14 cellular contexts compared by ENCODE assay signal in the genomic region with DNA sequence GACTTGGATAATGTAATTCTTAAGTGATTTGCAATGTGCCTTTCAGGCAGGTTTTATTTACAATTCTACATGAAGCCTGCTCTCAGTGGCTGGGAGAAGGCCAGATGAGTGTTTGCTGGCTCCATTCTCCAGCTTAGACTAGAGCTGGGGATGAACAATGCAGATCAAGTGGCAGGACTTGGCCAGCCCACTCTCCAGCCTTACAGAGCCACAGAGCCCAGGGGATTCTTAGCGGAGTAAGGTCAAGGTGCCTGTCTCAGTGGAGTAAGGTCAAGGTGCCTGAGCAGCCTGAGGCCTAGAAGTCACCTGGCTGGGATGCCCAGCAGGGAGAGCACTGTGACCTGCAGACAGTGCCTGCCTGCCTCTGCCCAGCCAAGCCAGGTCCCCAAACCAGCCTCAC.
A peak's percentile ranks its signal among the peaks of the same experiment; 100 is the strongest.
DNase-seq lines count a peak whose midpoint lies in the region; ATAC-seq, FAIRE-seq and TF ChIP-seq lines count a peak whose summit lies in the region.
"Had no signal": no experiment of that assay in that cellular context is flagged by ENCODE, and none has a peak within 500 bp of the region (broad histone marks: within the 10 kb centered on the region; RNA-seq: fewer than 3 reads in every experiment).

No MANE protein-coding gene starts in this region.

- H3K4me1 ChIP-seq in astrocyte (ENCODE audit: insufficient read depth, low read length) (peaks cover 5% of the 10 kb centered on the region), lung (ENCODE audit: control insufficient read depth in 2 of 2, insufficient read depth in 2 of 2, low read length in 2 of 2) (peaks cover 0 to 6% of the 10 kb centered on the region in 2 donors)

- no peaks in the 10 kb centered on the region for H3K79me2 ChIP-seq in astrocyte (ENCODE audit: insufficient read depth, low read length)

- peak; percentile 89 for DNase-seq in DMS153 treated with DMSO at 0.1 percent for 48 hours (lab: John Stamatoyannopoulos, UW; ENCODE audit: unreplicated experiment)
- peak; percentile 43 for DNase-seq in M059J (ENCODE audit: low read depth)
- DNase-seq in astrocyte (ENCODE audit: low read depth), result peak; percentile 59
- DNase-seq in lung (ENCODE audit: low spot score), result peak; percentile 39
- DNase-seq in GOT3 (lab: John Stamatoyannopoulos, UW), result no peak
- DNase-seq in mucosa of gallbladder (ENCODE audit: low spot score), result no peak
- no peak for DNase-seq in D341Med (ENCODE audit: low spot score)
- no peak for DNase-seq in NCI-H526 treated with DMSO at 0.1 percent for 48 hours (lab: John Stamatoyannopoulos, UW)
- DNase-seq: activated CD4-positive, alpha-beta T cell treated with anti-CD3 and anti-CD28 coated beads, Interleukin-2, amount 10 ng/mL, durations not matched to agents 7 days and 5 days had no signal

- H3K27ac Mint-ChIP-seq in astrocyte (ENCODE audit: unreplicated experiment), result no peak overlapping the region
- H3K27ac Mint-ChIP-seq: activated CD4-positive, alpha-beta T cell treated with anti-CD3 and anti-CD28 coated beads, Interleukin-2, amount 10 ng/mL, durations not matched to agents 7 days and 5 days; activated T-helper 2 cell treated with anti-CD3 and anti-CD28 coated beads, Interferon-gamma antibody, Interleukin-2, Interleukin-4, amounts not matched to agents 10 μg/mL and 5 μg/mL and 100 μg/mL, durations not matched to agents 14 hours and 24 hours and 36 hours; T-cell had no signal

- ATAC-seq in lung (ENCODE audit: insufficient read depth, low FRiP score), result peak; percentile 13
- ATAC-seq: T-cell had no signal

- H2AFZ ChIP-seq in astrocyte (ENCODE audit: low read depth, low read length), result no peak overlapping the region

- no peaks in the 10 kb centered on the region for H3K36me3 Mint-ChIP-seq in astrocyte (ENCODE audit: low read depth, unreplicated experiment)
- H3K36me3 Mint-ChIP-seq: T-cell had no signal

- no peak for FAIRE-seq in astrocyte (lab: Jason Lieb, UNC)

- no peak overlapping the region for H3K27ac ChIP-seq in astrocyte (ENCODE audit: low read depth, low read length)
- H3K27ac ChIP-seq in lung (ENCODE audit: low read depth in 1 of 2, low read length in 1 of 2), result no peak overlapping the region
- H3K27ac ChIP-seq: BLaER1 treated with 17β-estradiol and CSF1 and Interleukin-3, amounts not matched to agents 10 nM and 100 nM; cardiac muscle cell; HL-60 had no signal

- no peaks in the 10 kb centered on the region for H3K36me3 ChIP-seq in astrocyte (ENCODE audit: insufficient read depth, low read length)
- no peaks in the 10 kb centered on the region for H3K36me3 ChIP-seq in lung (ENCODE audit: control insufficient read depth in 2 of 2, insufficient read depth in 2 of 2, low read length in 2 of 2)
- H3K36me3 ChIP-seq: BLaER1 treated with 17β-estradiol and CSF1 and Interleukin-3, amounts not matched to agents 10 nM and 100 nM; cardiac muscle cell had no signal

- no peak overlapping the region for H3K4me2 ChIP-seq in astrocyte (ENCODE audit: low read length)
- H3K4me2 ChIP-seq: BLaER1 treated with 17β-estradiol and CSF1 and Interleukin-3, amounts not matched to agents 10 nM and 100 nM had no signal

- H3K27me3 ChIP-seq in astrocyte (ENCODE audit: insufficient read depth, low read length) (no peaks in the 10 kb centered on the region), lung (ENCODE audit: control insufficient read depth, insufficient read depth) (no peaks in the 10 kb centered on the region)
- H3K27me3 ChIP-seq: BLaER1 treated with 17β-estradiol and CSF1 and Interleukin-3, amounts not matched to agents 10 nM and 100 nM; cardiac muscle cell had no signal

- no peak overlapping the region for H3K4me3 Mint-ChIP-seq in astrocyte (ENCODE audit: unreplicated experiment)
- H3K4me3 Mint-ChIP-seq: activated CD4-positive, alpha-beta T cell treated with anti-CD3 and anti-CD28 coated beads, Interleukin-2, amount 10 ng/mL, durations not matched to agents 7 days and 5 days; T-cell had no signal

- TF ChIP-seq CTCF in astrocyte (IDR thresholded peaks at IDR 0.05; ENCODE audit: insufficient read depth, low read depth, low read length) (no peak), lung (IDR thresholded peaks at IDR 0.05; ENCODE audit: control extremely low read depth, extremely low read depth) (no peak)

- H3K9ac ChIP-seq in astrocyte (ENCODE audit: low read length), result no peak overlapping the region
- H3K9ac ChIP-seq: BLaER1 treated with 17β-estradiol and CSF1 and Interleukin-3, amounts not matched to agents 10 nM and 100 nM had no signal

- no peak overlapping the region for H3K4me3 ChIP-seq in astrocyte (ENCODE audit: insufficient read depth, low read depth, low read length)
- H3K4me3 ChIP-seq in lung, result no peak overlapping the region
- H3K4me3 ChIP-seq: BLaER1 treated with 17β-estradiol and CSF1 and Interleukin-3, amounts not matched to agents 10 nM and 100 nM; cardiac muscle cell had no signal

- H4K20me1 ChIP-seq in astrocyte (ENCODE audit: insufficient read depth, low read length), result no peaks in the 10 kb centered on the region
- H4K20me1 ChIP-seq: BLaER1 treated with 17β-estradiol and CSF1 and Interleukin-3, amounts not matched to agents 10 nM and 100 nM had no signal

- H3K9me3 Mint-ChIP-seq in astrocyte (ENCODE audit: unreplicated experiment), result no peaks in the 10 kb centered on the region
- H3K9me3 Mint-ChIP-seq: activated CD4-positive, alpha-beta T cell treated with anti-CD3 and anti-CD28 coated beads, Interleukin-2, amount 10 ng/mL, durations not matched to agents 7 days and 5 days; activated T-helper 2 cell treated with anti-CD3 and anti-CD28 coated beads, Interferon-gamma antibody, Interleukin-2, Interleukin-4, amounts not matched to agents 10 μg/mL and 5 μg/mL and 100 μg/mL, durations not matched to agents 14 hours and 24 hours and 36 hours; T-cell had no signal

- 64 to 69% methylated on average over 1 of the region's 1 CpG for WGBS in lung, 2 donors

- H3K9me3 ChIP-seq in astrocyte (ENCODE audit: insufficient read depth, low read depth, low read length) (no peaks in the 10 kb centered on the region), lung (ENCODE audit: control insufficient read depth in 2 of 2, insufficient read depth in 1 of 2, low read length in 1 of 2) (peaks cover 0 to 2% of the 10 kb centered on the region in 2 donors)
- H3K9me3 ChIP-seq: BLaER1 treated with 17β-estradiol and CSF1 and Interleukin-3, amounts not matched to agents 10 nM and 100 nM had no signal

- H3K27me3 Mint-ChIP-seq in astrocyte (ENCODE audit: low read depth, unreplicated experiment), result peaks cover 2% of the 10 kb centered on the region
- H3K27me3 Mint-ChIP-seq: activated CD4-positive, alpha-beta T cell treated with anti-CD3 and anti-CD28 coated beads, Interleukin-2, amount 10 ng/mL, durations not matched to agents 7 days and 5 days had no signal

- H3K4me1 Mint-ChIP-seq in astrocyte (ENCODE audit: low read depth, unreplicated experiment), result peaks cover 8% of the 10 kb centered on the region
- H3K4me1 Mint-ChIP-seq: activated CD4-positive, alpha-beta T cell treated with anti-CD3 and anti-CD28 coated beads, Interleukin-2, amount 10 ng/mL, durations not matched to agents 7 days and 5 days; T-cell had no signal

Comparison
In these comparisons a context has a peak if more than half of its experiments do, and no peak if none do; other contexts are left out.
1. DNase-seq: peak in DMS153 treated with DMSO at 0.1 percent for 48 hours (single experiment), M059J (single experiment), astrocyte (single experiment) and lung (single experiment); none in GOT3 (single experiment), mucosa of gallbladder (single experiment), D341Med (single experiment) and NCI-H526 treated with DMSO at 0.1 percent for 48 hours (single experiment).